Comparison of ENCODE assay signal across 2 cellular contexts in genomic region chr16:8590811-8591210, GRCh38.
TF ChIP-seq lines count a peak whose summit lies in the region.

No MANE protein-coding gene starts in this region.

TF ChIP-seq in HepG2, 621 proteins besides CTCF, POLR2A, EP300 and RAD21:
- peak; percentile 86; the same call in 1 of the 2 replicates for TF ChIP-seq ATM (IDR thresholded peaks at IDR 0.05; ENCODE audit: borderline replicate concordance)
- no peak for TF ChIP-seq ZNF451 (CRISPR knock-in tag; IDR thresholded peaks at IDR 0.05)
- TF ChIP-seq ATF7 (IDR thresholded peaks at IDR 0.05) = 0 out of 2 replicates have a peak, but pooled peaks have one; percentile 28
- no peak for TF ChIP-seq ATF7 (CRISPR knock-in tag; IDR thresholded peaks at IDR 0.05)
- peak; percentile 98 for TF ChIP-seq CREB1 (IDR thresholded peaks at IDR 0.05)
- no peak for TF ChIP-seq CREB1 (CRISPR knock-in tag; IDR thresholded peaks at IDR 0.05)
- 0 out of 2 replicates have a peak, but pooled peaks have one; percentile 4 for TF ChIP-seq LCORL (IDR thresholded peaks at IDR 0.05)
- no peak for TF ChIP-seq LCORL (CRISPR knock-in tag; IDR thresholded peaks at IDR 0.05)
- no peak for TF ChIP-seq ZSCAN9 (CRISPR knock-in tag; IDR thresholded peaks at IDR 0.05; ENCODE audit: borderline replicate concordance)
- TF ChIP-seq NONO (IDR thresholded peaks at IDR 0.05) = peak; percentile 42; the same call in 1 of the 2 replicates
- no peak for TF ChIP-seq NONO (CRISPR knock-in tag; conservative IDR thresholded peaks at IDR 0.05)
- TF ChIP-seq FOXK2 (IDR thresholded peaks at IDR 0.05) = peak; percentile 50; the same call in 1 of the 2 replicates
- TF ChIP-seq KLF6 (CRISPR knock-in tag; IDR thresholded peaks at IDR 0.05) = no peak
- no peak for TF ChIP-seq ZSCAN12 (CRISPR knock-in tag; IDR thresholded peaks at IDR 0.05)
- TF ChIP-seq IKZF1 (IDR thresholded peaks at IDR 0.05) = peak; percentile 83; the same call in 1 of the 2 replicates
- TF ChIP-seq, protein P1, sequence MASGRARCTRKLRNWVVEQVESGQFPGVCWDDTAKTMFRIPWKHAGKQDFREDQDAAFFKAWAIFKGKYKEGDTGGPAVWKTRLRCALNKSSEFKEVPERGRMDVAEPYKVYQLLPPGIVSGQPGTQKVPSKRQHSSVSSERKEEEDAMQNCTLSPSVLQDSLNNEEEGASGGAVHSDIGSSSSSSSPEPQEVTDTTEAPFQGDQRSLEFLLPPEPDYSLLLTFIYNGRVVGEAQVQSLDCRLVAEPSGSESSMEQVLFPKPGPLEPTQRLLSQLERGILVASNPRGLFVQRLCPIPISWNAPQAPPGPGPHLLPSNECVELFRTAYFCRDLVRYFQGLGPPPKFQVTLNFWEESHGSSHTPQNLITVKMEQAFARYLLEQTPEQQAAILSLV (CRISPR knock-in tag; IDR thresholded peaks at IDR 0.05; ENCODE audit: borderline replicate concordance) = no peak
- no peak for TF ChIP-seq RBM39 (IDR thresholded peaks at IDR 0.05; ENCODE audit: low read depth, low read length, poor library complexity, severe bottlenecking)
- TF ChIP-seq KLF16 (CRISPR knock-in tag; IDR thresholded peaks at IDR 0.05) = peak in 1 of 2 experiments; percentile 36; a peak in 1 of 4 replicates
- no peak for TF ChIP-seq ZNF839 (CRISPR knock-in tag; IDR thresholded peaks at IDR 0.05; ENCODE audit: borderline replicate concordance)
- 0 out of 2 replicates have a peak, but pooled peaks have one; percentile 37 for TF ChIP-seq NFRKB (IDR thresholded peaks at IDR 0.05)
- TF ChIP-seq ETV6 (CRISPR knock-in tag; conservative IDR thresholded peaks at IDR 0.05) = no peak
- TF ChIP-seq ZNF282 (IDR thresholded peaks at IDR 0.05; ENCODE audit: partially characterized antibody) = peak; percentile 91
- TF ChIP-seq TRIM22 (IDR thresholded peaks at IDR 0.05) = peak; percentile 94; the same call in 1 of the 2 replicates
- 0 out of 2 replicates have a peak, but pooled peaks have one; percentile 35 for TF ChIP-seq FOXA1 (IDR thresholded peaks at IDR 0.05)
- no peak for TF ChIP-seq FOXA1 (CRISPR knock-in tag; IDR thresholded peaks at IDR 0.05)
- no peak for TF ChIP-seq THAP8 (CRISPR knock-in tag; IDR thresholded peaks at IDR 0.05; ENCODE audit: borderline replicate concordance)
- TF ChIP-seq HCFC1 (IDR thresholded peaks at IDR 0.05; ENCODE audit: low read depth, low read length) = no peak
- no peak for TF ChIP-seq ZBTB8A (CRISPR knock-in tag; IDR thresholded peaks at IDR 0.05; ENCODE audit: borderline replicate concordance, low read depth)
- peak; percentile 64; the same call in 1 of the 2 replicates for TF ChIP-seq SOX6 (IDR thresholded peaks at IDR 0.05)
- TF ChIP-seq SOX6 (CRISPR knock-in tag; IDR thresholded peaks at IDR 0.05) = no peak
- 0 out of 2 replicates have a peak, but pooled peaks have one; percentile 37 for TF ChIP-seq FOXP1 (IDR thresholded peaks at IDR 0.05)
- no peak for TF ChIP-seq FOXP1 (CRISPR knock-in tag; IDR thresholded peaks at IDR 0.05)
- no peak for TF ChIP-seq ZNF572 (CRISPR knock-in tag; IDR thresholded peaks at IDR 0.05)

TF ChIP-seq in GM12878, 131 proteins besides CTCF, POLR2A, EP300 and RAD21:
- TF ChIP-seq, protein P2, sequence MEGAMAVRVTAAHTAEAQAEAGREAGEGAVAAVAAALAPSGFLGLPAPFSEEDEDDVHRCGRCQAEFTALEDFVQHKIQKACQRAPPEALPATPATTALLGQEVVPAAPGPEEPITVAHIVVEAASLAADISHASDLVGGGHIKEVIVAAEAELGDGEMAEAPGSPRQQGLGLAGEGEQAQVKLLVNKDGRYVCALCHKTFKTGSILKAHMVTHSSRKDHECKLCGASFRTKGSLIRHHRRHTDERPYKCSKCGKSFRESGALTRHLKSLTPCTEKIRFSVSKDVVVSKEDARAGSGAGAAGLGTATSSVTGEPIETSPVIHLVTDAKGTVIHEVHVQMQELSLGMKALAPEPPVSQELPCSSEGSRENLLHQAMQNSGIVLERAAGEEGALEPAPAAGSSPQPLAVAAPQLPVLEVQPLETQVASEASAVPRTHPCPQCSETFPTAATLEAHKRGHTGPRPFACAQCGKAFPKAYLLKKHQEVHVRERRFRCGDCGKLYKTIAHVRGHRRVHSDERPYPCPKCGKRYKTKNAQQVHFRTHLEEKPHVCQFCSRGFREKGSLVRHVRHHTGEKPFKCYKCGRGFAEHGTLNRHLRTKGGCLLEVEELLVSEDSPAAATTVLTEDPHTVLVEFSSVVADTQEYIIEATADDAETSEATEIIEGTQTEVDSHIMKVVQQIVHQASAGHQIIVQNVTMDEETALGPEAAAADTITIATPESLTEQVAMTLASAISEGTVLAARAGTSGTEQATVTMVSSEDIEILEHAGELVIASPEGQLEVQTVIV (IDR thresholded peaks at IDR 0.05; ENCODE audit: borderline replicate concordance, partially characterized antibody) = peak; percentile 16
- no peak for TF ChIP-seq E2F8 (IDR thresholded peaks at IDR 0.05; ENCODE audit: low read depth, partially characterized antibody)
